In the genomic region with DNA sequence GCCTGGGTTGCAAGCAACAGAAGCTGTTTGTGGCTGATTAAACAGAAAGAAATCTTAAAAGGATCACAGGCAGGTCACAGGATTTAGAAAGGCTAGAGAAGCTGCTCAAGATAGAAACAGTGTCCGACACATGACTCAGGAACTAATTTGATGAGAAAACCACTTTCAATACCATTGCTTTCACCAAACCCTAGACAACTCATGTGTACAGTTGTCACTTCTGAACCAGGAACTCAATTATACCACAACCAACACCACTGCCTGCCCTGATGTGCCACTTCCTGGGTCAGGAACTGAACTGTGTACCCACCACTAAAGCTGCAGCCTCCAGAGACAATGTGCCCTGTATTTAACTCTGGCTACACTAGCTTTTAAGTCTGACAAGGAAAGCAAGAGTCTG, we compare ENCODE assay signal across 9 cellular contexts. TPM values are rescaled to one million over a fixed set of nuclear protein-coding genes. Genes with fewer than 3 reads are reported as not detected.
DNase-seq lines count a peak whose midpoint lies in the region; ATAC-seq and TF ChIP-seq lines count a peak whose summit lies in the region.
"Had no signal": no experiment of that assay in that cellular context is flagged by ENCODE, and none has a peak within 500 bp of the region (broad histone marks: within the 10 kb centered on the region; RNA-seq: fewer than 3 reads in every experiment).

No MANE protein-coding gene starts in this region.

- H3K4me3 ChIP-seq in Loucy (ENCODE audit: low read length, poor library complexity, severe bottlenecking) = peak overlapping the region; percentile 34
- no peak overlapping the region for H3K4me3 ChIP-seq in BE2C (ENCODE audit: low read depth, low read length)

- no peaks in the 10 kb centered on the region for H3K27me3 Mint-ChIP-seq in chondrocyte (ENCODE audit: low read depth)

- H2AFZ ChIP-seq in Loucy (ENCODE audit: low read length) = peak overlapping the region; percentile 57

- no peak overlapping the region for H3K4me3 Mint-ChIP-seq in chondrocyte (ENCODE audit: unreplicated experiment)

- no peaks in the 10 kb centered on the region for H3K9me3 Mint-ChIP-seq in chondrocyte (ENCODE audit: low read depth)

- H3K27me3 ChIP-seq in Loucy (ENCODE audit: insufficient read depth, low read length, poor library complexity, severe bottlenecking) (no peaks in the 10 kb centered on the region), BE2C (no peaks in the 10 kb centered on the region)

- H3K36me3 Mint-ChIP-seq in chondrocyte (ENCODE audit: low read depth) = no peaks in the 10 kb centered on the region

- H3K9ac ChIP-seq in Loucy (ENCODE audit: low read depth, low read length, poor library complexity, severe bottlenecking) = peak overlapping the region; percentile 24

- TF ChIP-seq CTCF in Loucy (conservative IDR thresholded peaks at IDR 0.05; ENCODE audit: low read length) (no peak), BE2C (IDR thresholded peaks at IDR 0.05; ENCODE audit: low read depth, low read length) (no peak), chondrocyte (IDR thresholded peaks at IDR 0.05) (no peak)

- H3K27ac Mint-ChIP-seq in chondrocyte (ENCODE audit: unreplicated experiment) = no peak overlapping the region

- H3K9me2 ChIP-seq in Loucy (replicated peaks; ENCODE audit: low read depth, low read length) = no peaks in the 10 kb centered on the region

- peak overlapping the region; percentile 47 for H3K4me2 ChIP-seq in Loucy (ENCODE audit: low read depth, low read length, poor library complexity, severe bottlenecking)

- H3K79me2 ChIP-seq in Loucy (ENCODE audit: insufficient read depth, low read length) = no peaks in the 10 kb centered on the region

- no peaks in the 10 kb centered on the region for H4K20me1 ChIP-seq in Loucy (ENCODE audit: insufficient read depth, low read length, poor library complexity, severe bottlenecking)

- H3K9me3 ChIP-seq in Loucy (ENCODE audit: insufficient read depth, low read depth, low read length) (no peaks in the 10 kb centered on the region), BE2C (no peaks in the 10 kb centered on the region)

- H3F3A ChIP-seq in Loucy (ENCODE audit: low read depth) = no peaks in the 10 kb centered on the region

- DNase-seq in left lobe of liver (ENCODE audit: low spot score) (no peak), BE2C (no peak), NCI-H82 treated with DMSO at 0.1 percent for 48 hours (lab: John Stamatoyannopoulos, UW; ENCODE audit: unreplicated experiment) (no peak), chondrocyte (ENCODE audit: low spot score) (no peak)

- ATAC-seq in GM18502 (IDR thresholded peaks at IDR 0.05; ENCODE audit: poor library complexity, unreplicated experiment) (peak; percentile 83), GM21619 (IDR thresholded peaks at IDR 0.05; ENCODE audit: unreplicated experiment) (peak; percentile 79), left lobe of liver (peak; percentile 23), GM19328 (IDR thresholded peaks at IDR 0.05; ENCODE audit: unreplicated experiment) (no peak)

- H3K36me3 ChIP-seq in Loucy (ENCODE audit: insufficient read depth, low read length) (no peaks in the 10 kb centered on the region), BE2C (no peaks in the 10 kb centered on the region)

- peaks cover 24% of the 10 kb centered on the region for H3K4me1 ChIP-seq in Loucy (ENCODE audit: insufficient read depth, low read length, poor library complexity, severe bottlenecking)
- H3K4me1 ChIP-seq in BE2C = no peaks in the 10 kb centered on the region

- peaks cover 6% of the 10 kb centered on the region for H3K4me1 Mint-ChIP-seq in chondrocyte (ENCODE audit: low read depth)

RNA-seq across cellular contexts. Expression of gene RHOQ, which starts 6.9 kb away (rescaled TPM):
- 14.0 TPM for total RNA-seq in left lobe of liver
- polyA plus RNA-seq in BE2C (2012; ENCODE audit: insufficient read depth, insufficient read length, low read depth) = 54.3 TPM
- total RNA-seq in chondrocyte = 90.0 to 140 TPM (median 136 TPM) in 3 replicates

RNA-seq across cellular contexts. Expression of gene ATP6V1E2, which starts 7.0 kb away (rescaled TPM):
- 3.4 TPM for total RNA-seq in left lobe of liver
- polyA plus RNA-seq in BE2C (2012; ENCODE audit: insufficient read depth, insufficient read length, low read depth) = 7.3 TPM
- 5.6 to 10.0 TPM (median 6.6 TPM) in 3 replicates for total RNA-seq in chondrocyte

RNA-seq across cellular contexts. Expression of gene TMEM247, which starts 56.0 kb away (rescaled TPM):
- total RNA-seq in left lobe of liver (not detected), chondrocyte (not detected in 3 replicates)
- not detected for polyA plus RNA-seq in BE2C (2012; ENCODE audit: insufficient read depth, insufficient read length, low read depth)
- total RNA-seq: mononuclear cell had no signal
